Comparison of ENCODE assay signal across 26 cellular contexts in genomic region chr13:39588384-39588783, GRCh38. TPM values are rescaled to one million over a fixed set of nuclear protein-coding genes. Genes with fewer than 3 reads are reported as not detected.
DNase-seq lines count a peak whose midpoint lies in the region; ATAC-seq and TF ChIP-seq lines count a peak whose summit lies in the region.
"Had no signal": no experiment of that assay in that cellular context is flagged by ENCODE, and none has a peak within 500 bp of the region (broad histone marks: within the 10 kb centered on the region; RNA-seq: fewer than 3 reads in every experiment).

No MANE protein-coding gene starts in this region.

- no peaks in the 10 kb centered on the region for H4K20me1 ChIP-seq in IMR-90 (ENCODE audit: insufficient read depth, low read length)
- no peaks in the 10 kb centered on the region for H4K20me1 ChIP-seq in smooth muscle cell (ENCODE audit: low read depth)

- no peak for TF ChIP-seq CTCF in IMR-90 (conservative IDR thresholded peaks at IDR 0.05; ENCODE audit: low read depth, low read length)
- TF ChIP-seq CTCF in smooth muscle cell (IDR thresholded peaks at IDR 0.05; ENCODE audit: borderline replicate concordance, insufficient read depth, poor library complexity, severe bottlenecking): no peak

- no peak for TF ChIP-seq POLR2A in IMR-90 (IDR thresholded peaks at IDR 0.05; ENCODE audit: low read depth, low read length)

- H3K27me3 ChIP-seq in IMR-90 (ENCODE audit: control insufficient read depth, insufficient read depth, low read length) (no peaks in the 10 kb centered on the region), smooth muscle cell (ENCODE audit: low read depth) (no peaks in the 10 kb centered on the region)
- H3K27me3 ChIP-seq: SJSA1 had no signal

- H2BK120ac ChIP-seq in IMR-90 (ENCODE audit: low read depth, low read length): no peak overlapping the region

- peaks cover 13% of the 10 kb centered on the region for H3K9me1 ChIP-seq in IMR-90 (ENCODE audit: insufficient read depth, low read length)

- H4K5ac ChIP-seq in IMR-90 (ENCODE audit: low read depth, low read length): peak overlapping the region; percentile 21; the same call in 1 of the 2 replicates

- no peaks in the 10 kb centered on the region for H3F3A ChIP-seq in smooth muscle cell (ENCODE audit: low read depth)

- H3K4me2 ChIP-seq in IMR-90 (ENCODE audit: low read depth, low read length) (no peak overlapping the region), smooth muscle cell (peak overlapping the region; percentile 26)
- H3K4me2 ChIP-seq: A549, KMS-11 had no signal

- no peak for TF ChIP-seq RAD21 in IMR-90 (IDR thresholded peaks at IDR 0.05; ENCODE audit: low read length)

- DNase-seq in EH (ENCODE audit: low read depth): peak; percentile 21
- DNase-seq in IMR-90: peak; percentile 54
- DNase-seq in fibroblast of gingiva (ENCODE audit: low read depth): peak; percentile 25
- no peak for DNase-seq in smooth muscle cell (lab: John Stamatoyannopoulos, UW; ENCODE audit: unreplicated experiment)
- no peak for DNase-seq in middle frontal gyrus (ENCODE audit: extremely low spot score, low spot score)
- DNase-seq: C1 segment of cervical spinal cord; CD4-positive, alpha-beta memory T cell; COR-L47; DMS53; EL; GF-D8; H7; MM.1S; NCI-H2029 treated with DMSO at 0.1 percent for 48 hours; NCI-H446 treated with DMSO at 0.1 percent for 48 hours; NCI-H526; NCI-H82; NK-92 treated with Interleukin-12 subunit alpha and Interleukin-12 subunit beta, amount 100 ng/mL, for 24 hours; Right ventricle myocardium superior; RPMI8226 had no signal

- H3K27ac ChIP-seq in IMR-90 (ENCODE audit: insufficient read depth, low read length) (no peak overlapping the region), smooth muscle cell (ENCODE audit: low read depth) (peak overlapping the region; percentile 1)
- H3K27ac ChIP-seq: A549, KMS-11, SJSA1 had no signal

- peaks cover 16 to 46% of the 10 kb centered on the region in 2 experiments for H3K79me1 ChIP-seq in IMR-90 (ENCODE audit: low read depth in 1 of 2, low read length in 2 of 2)

- peaks cover 45% of the 10 kb centered on the region for H3K79me2 ChIP-seq in smooth muscle cell (ENCODE audit: low read depth)

- no peak overlapping the region for H3K4ac ChIP-seq in IMR-90 (ENCODE audit: low read depth, low read length)

- WGBS in IMR-90 (ENCODE audit: extremely low coverage in 2 of 2, insufficient read length in 1 of 2), 2 experiments: no CpG with 5 or more reads among the region's 2 CpGs
- 39% methylated on average over 2 of the region's 2 CpGs for WGBS in smooth muscle cell (ENCODE audit: low lambda C conversion rate)

- H3K56ac ChIP-seq in IMR-90 (ENCODE audit: extremely low read depth, insufficient read depth, low read length): no peak overlapping the region

- in situ Hi-C loops in IMR-90 (cut with MboI; ENCODE audit: low sequenced_read_pairs): no loop called here

- H3K9ac ChIP-seq in IMR-90 (ENCODE audit: low read depth, low read length): no peak overlapping the region
- H3K9ac ChIP-seq in smooth muscle cell (ENCODE audit: low read depth): no peak overlapping the region
- H3K9ac ChIP-seq: KMS-11 had no signal

- no peaks in the 10 kb centered on the region for H3K9me3 ChIP-seq in IMR-90 (ENCODE audit: control insufficient read depth, insufficient read depth, low read length)
- no peaks in the 10 kb centered on the region for H3K9me3 ChIP-seq in smooth muscle cell (replicated peaks; ENCODE audit: low read depth)
- H3K9me3 ChIP-seq: A549, SJSA1 had no signal

- no peak overlapping the region for H3K14ac ChIP-seq in IMR-90 (replicated peaks; ENCODE audit: low read depth, low read length)

- no TSS peak for BruUV-seq in IMR-90 (replicated peaks; lab: Mats Ljungman, UMichigan)

- CTCF ChIA-PET in IMR-90 (lab: Yijun Ruan, JAX): interaction anchor here (0.5 to 1.2 kb wide), 3 partner anchors 9 to 28 kb away, joined by 3 to 5 read pairs (median 5); no protein-coding TSS in a partner anchor

- H3K36me3 ChIP-seq in IMR-90 (ENCODE audit: control insufficient read depth, insufficient read depth, low read length): no peaks in the 10 kb centered on the region
- no peaks in the 10 kb centered on the region for H3K36me3 ChIP-seq in smooth muscle cell (ENCODE audit: low read depth)
- H3K36me3 ChIP-seq: SJSA1 had no signal

- no peak overlapping the region for H2BK5ac ChIP-seq in IMR-90 (ENCODE audit: low read depth, low read length, poor library complexity, severe bottlenecking)

- ATAC-seq in IMR-90 (ENCODE audit: low read depth): peak; percentile 65
- ATAC-seq in activated CD4-positive, CD25-positive, alpha-beta regulatory T cell treated with anti-CD3 and anti-CD28 coated beads, Interleukin-2, amount 50 U/mL, for 24 hours: no peak
- ATAC-seq in HG02678 (IDR thresholded peaks at IDR 0.05; ENCODE audit: unreplicated experiment): no peak
- ATAC-seq: A549 had no signal

- no peak overlapping the region for H4K8ac ChIP-seq in IMR-90 (ENCODE audit: low read depth in 2 of 2, low read length in 2 of 2)

- POLR2A ChIA-PET in IMR-90 (lab: Charles Lee; ENCODE audit: unreplicated experiment): no interaction called here

- no peak overlapping the region for H4K91ac ChIP-seq in IMR-90 (ENCODE audit: insufficient read depth, low read depth, low read length)

- H2AFZ ChIP-seq in IMR-90 (replicated peaks; ENCODE audit: low read length, poor library complexity) (no peak overlapping the region), smooth muscle cell (ENCODE audit: low read depth) (no peak overlapping the region)

- dilution Hi-C loops in IMR-90 (cut with HindIII; ENCODE audit: low sequenced_read_pairs, unreplicated experiment): no loop called here

- H3K4me3 ChIP-seq in IMR-90 (ENCODE audit: insufficient read depth, low read depth, low read length): no peak overlapping the region
- H3K4me3 ChIP-seq in smooth muscle cell: no peak overlapping the region
- H3K4me3 ChIP-seq: A549, SJSA1 had no signal

- H3K4me1 ChIP-seq in IMR-90 (ENCODE audit: control insufficient read depth, insufficient read depth, low read length): peaks cover 10% of the 10 kb centered on the region
- no peaks in the 10 kb centered on the region for H3K4me1 ChIP-seq in smooth muscle cell (ENCODE audit: low read depth)
- H3K4me1 ChIP-seq: A549 had no signal

- intact Hi-C loops in IMR-90 (cut with micrococcal nuclease): no loop called here

- H3K23ac ChIP-seq in IMR-90 (ENCODE audit: low read depth, low read length): no peak overlapping the region

- no peak overlapping the region for H2AK5ac ChIP-seq in IMR-90 (ENCODE audit: low read depth, low read length)

- no peak overlapping the region for H2BK20ac ChIP-seq in IMR-90 (ENCODE audit: low read depth, low read length)

- no peak overlapping the region for H2AK9ac ChIP-seq in IMR-90 (replicated peaks; ENCODE audit: low read depth, low read length, poor library complexity)

- H3K18ac ChIP-seq in IMR-90 (ENCODE audit: low read depth, low read length): no peak overlapping the region

- H2BK15ac ChIP-seq in IMR-90 (ENCODE audit: low read depth, low read length): no peak overlapping the region

TF ChIP-seq in IMR-90, 13 proteins besides CTCF, POLR2A, EP300 and RAD21:
- TF ChIP-seq CEBPB (IDR thresholded peaks at IDR 0.05; ENCODE audit: low read depth, low read length) (0 out of 2 replicates have a peak, but pooled peaks have one; percentile 11), FOS (IDR thresholded peaks at IDR 0.05; ENCODE audit: low read depth, low read length) (no peak)
TF ChIP-seq in IMR-90: peak in this region for 1.

RNA-seq across cellular contexts. Expression of gene LHFPL6, which starts 14.6 kb away (rescaled TPM):
- total RNA-seq in IMR-90 (2012; rRNA removed) (24.7 and 25.3 TPM in 2 replicates), smooth muscle cell (24.7 and 28.5 TPM in 2 replicates)
- polyA plus RNA-seq in IMR-90 (2012; rRNA removed) (35.1 and 36.1 TPM in 2 replicates), smooth muscle cell (43.6 and 57.5 TPM in 2 replicates)
- polyA plus RNA-seq in IMR-90 (2012; cell fraction: cytosol; rRNA removed): 37.5 and 38.6 TPM in 2 replicates
- 7.4 and 12.0 TPM in 2 replicates for polyA plus RNA-seq in IMR-90 (2012; cell fraction: nucleus; rRNA removed; ENCODE audit: low replicate concordance)
- total RNA-seq: CD4-positive, alpha-beta memory T cell had no signal
- polyA plus RNA-seq: IgD-negative memory B cell had no signal

Comparison
In these comparisons a context has a peak if more than half of its experiments do, and no peak if none do; other contexts are left out.
1. DNase-seq: peak in EH (single experiment), IMR-90 (single experiment) and fibroblast of gingiva (single experiment); none in smooth muscle cell (single experiment) and middle frontal gyrus (single experiment).